Comparison of ENCODE assay signal across 11 cellular contexts in genomic region chr11:130042093-130042591, GRCh38. TPM values are rescaled to one million over a fixed set of nuclear protein-coding genes. Genes with fewer than 3 reads are reported as not detected.
A peak's percentile ranks its signal among the peaks of the same experiment; 100 is the strongest.
DNase-seq lines count a peak whose midpoint lies in the region; ATAC-seq and TF ChIP-seq lines count a peak whose summit lies in the region.
"Had no signal": no experiment of that assay in that cellular context is flagged by ENCODE, and none has a peak within 500 bp of the region (broad histone marks: within the 10 kb centered on the region; RNA-seq: fewer than 3 reads in every experiment).

No MANE protein-coding gene starts in this region.

- H3K4me3 Mint-ChIP-seq in endodermal cell = no peak overlapping the region
- H3K4me3 Mint-ChIP-seq: stimulated activated naive CD8-positive, alpha-beta T cell treated with anti-CD3 and anti-CD28 coated beads, Interleukin-15, Interleukin-2, amounts not matched to agents 100 ng/mL and 50 ng/mL, for 24 hours had no signal

- no peaks in the 10 kb centered on the region for H3K27me3 Mint-ChIP-seq in endodermal cell (ENCODE audit: insufficient read depth)

- no peak overlapping the region for H3K9ac ChIP-seq in endodermal cell (ENCODE audit: extremely low read depth, low read length, poor library complexity, severe bottlenecking)

- H3K9me3 ChIP-seq in endodermal cell (ENCODE audit: control insufficient read depth, low read length) = no peaks in the 10 kb centered on the region

- H3K4me1 ChIP-seq in endodermal cell (ENCODE audit: control insufficient read depth, insufficient read depth, low read length) = no peaks in the 10 kb centered on the region

- peaks cover 4% of the 10 kb centered on the region for H3K4me1 Mint-ChIP-seq in endodermal cell

- H3K27ac ChIP-seq in endodermal cell (ENCODE audit: low read depth, low read length) = no peak overlapping the region
- H3K27ac ChIP-seq: SK-N-MC had no signal

- H3K36me3 Mint-ChIP-seq in endodermal cell (ENCODE audit: low read depth) = no peaks in the 10 kb centered on the region

- no peak overlapping the region for H3K27ac Mint-ChIP-seq in endodermal cell
- H3K27ac Mint-ChIP-seq: activated T-helper 2 cell treated with anti-CD3 and anti-CD28 coated beads, Interferon-gamma antibody, Interleukin-2, Interleukin-4, amounts not matched to agents 10 μg/mL and 5 μg/mL and 100 μg/mL, durations not matched to agents 14 hours and 24 hours and 36 hours; stimulated activated naive CD8-positive, alpha-beta T cell treated with anti-CD3 and anti-CD28 coated beads, Interleukin-15, Interleukin-2, amounts not matched to agents 100 ng/mL and 50 ng/mL, for 24 hours had no signal

- 90 to 92% methylated on average over 13 to 16 of the region's 16 CpGs for WGBS in endodermal cell (ENCODE audit: insufficient coverage in 1 of 2, insufficient read length in 1 of 2), 2 experiments

- ATAC-seq in HG03439 (IDR thresholded peaks at IDR 0.05; ENCODE audit: unreplicated experiment) = no peak
- no peak for ATAC-seq in HG02798 (IDR thresholded peaks at IDR 0.05; ENCODE audit: poor library complexity, unreplicated experiment)

- peak; percentile 62 for DNase-seq in A172 (ENCODE audit: low spot score)
- DNase-seq in GM04503 (ENCODE audit: low read depth) = peak; percentile 85
- peak; percentile 66 for DNase-seq in RPMI7951 (ENCODE audit: low read depth)
- peak; percentile 89 for DNase-seq in fibroblast of the aortic adventitia (ENCODE audit: low read depth)
- no peak for DNase-seq in NCI-H2171 (lab: John Stamatoyannopoulos, UW)
- DNase-seq in endodermal cell = no peak

- no peak for TF ChIP-seq CTCF in fibroblast of the aortic adventitia (IDR thresholded peaks at IDR 0.05; ENCODE audit: insufficient read depth, low read length)
- no peak for TF ChIP-seq CTCF in endodermal cell (conservative IDR thresholded peaks at IDR 0.05)

- H3K4me3 ChIP-seq in fibroblast of the aortic adventitia (ENCODE audit: low read depth, low read length) = no peak overlapping the region
- H3K4me3 ChIP-seq in endodermal cell (ENCODE audit: low read length) = no peak overlapping the region
- H3K4me3 ChIP-seq: SK-N-MC had no signal

- H3K36me3 ChIP-seq in endodermal cell (ENCODE audit: control insufficient read depth, insufficient read depth, low read length) = no peaks in the 10 kb centered on the region

- no peaks in the 10 kb centered on the region for H3K27me3 ChIP-seq in endodermal cell (ENCODE audit: control insufficient read depth, insufficient read depth, low read length, poor library complexity, severe bottlenecking)

- peaks cover 20% of the 10 kb centered on the region for H3K9me3 Mint-ChIP-seq in endodermal cell
- H3K9me3 Mint-ChIP-seq: activated T-helper 2 cell treated with anti-CD3 and anti-CD28 coated beads, Interferon-gamma antibody, Interleukin-2, Interleukin-4, amounts not matched to agents 10 μg/mL and 5 μg/mL and 100 μg/mL, durations not matched to agents 14 hours and 24 hours and 36 hours; stimulated activated naive CD8-positive, alpha-beta T cell treated with anti-CD3 and anti-CD28 coated beads, Interleukin-15, Interleukin-2, amounts not matched to agents 100 ng/mL and 50 ng/mL, for 24 hours had no signal

RNA-seq across cellular contexts. Expression of gene APLP2, which starts 27.6 kb away (rescaled TPM):
- total RNA-seq in A172 (2014; rRNA removed; shearing (Covaris generic)) = 103 and 104 TPM in 2 replicates
- total RNA-seq in RPMI7951 (2014; rRNA removed; shearing (Covaris generic)) = 180 and 184 TPM in 2 replicates
- total RNA-seq in fibroblast of the aortic adventitia (ENCODE audit: low replicate concordance) (724 and 1,292 TPM in 2 replicates), endodermal cell (100 to 1,000 TPM; 821 to 864 TPM)
- 422 TPM for polyA plus RNA-seq in endodermal cell (2013, experiment 1 of 2)
- polyA plus RNA-seq in endodermal cell (2013, experiment 2 of 2) = 467 TPM

RNA-seq across cellular contexts. Expression of gene PRDM10, which starts 39.5 kb away (rescaled TPM):
- 4.6 and 5.5 TPM in 2 replicates for total RNA-seq in A172 (2014; rRNA removed; shearing (Covaris generic))
- total RNA-seq in RPMI7951 (2014; rRNA removed; shearing (Covaris generic)) = 6.0 and 6.5 TPM in 2 replicates
- total RNA-seq in fibroblast of the aortic adventitia (ENCODE audit: low replicate concordance) (5.7 and 8.0 TPM in 2 replicates), endodermal cell (10 to 100 TPM; 15.9 to 16.4 TPM)
- 9.9 TPM for polyA plus RNA-seq in endodermal cell (2013, experiment 1 of 2)
- 9.7 TPM for polyA plus RNA-seq in endodermal cell (2013, experiment 2 of 2)

Comparison
In these comparisons a context has a peak if more than half of its experiments do, and no peak if none do; other contexts are left out.
1. DNase-seq: peak in A172 (single experiment), GM04503 (single experiment), RPMI7951 (single experiment) and fibroblast of the aortic adventitia (single experiment); none in NCI-H2171 (single experiment) and endodermal cell (single experiment).